ENCODE assay signal across 16 cellular contexts in genomic region chr2:130148396-130148914, GRCh38. TPM values are rescaled to one million over a fixed set of nuclear protein-coding genes. Genes with fewer than 3 reads are reported as not detected.
"Had no signal": no experiment of that assay in that cellular context is flagged by ENCODE, and none has a peak within 500 bp of the region (broad histone marks: within the 10 kb centered on the region; RNA-seq: fewer than 3 reads in every experiment).

No MANE protein-coding gene starts in this region.

RNA-seq across cellular contexts. Expression of gene CCDC74B, which starts 3.5 kb away (rescaled TPM):
- total RNA-seq: left lobe of liver had no signal

RNA-seq across cellular contexts. Expression of gene POTEF, which starts 19.4 kb away (rescaled TPM):
- total RNA-seq: esophagus muscularis mucosa; fibroblast of villous mesenchyme; gastrocnemius medialis; heart right ventricle; left lobe of liver; lower leg skin; mesenteric fat pad; mononuclear cell; naive thymus-derived CD4-positive, alpha-beta T cell; osteoblast; sigmoid colon; thoracic aorta; transverse colon; urinary bladder had no signal

RNA-seq across cellular contexts. Expression of gene TUBA3E, which starts 49.8 kb away (rescaled TPM):
- total RNA-seq: esophagus muscularis mucosa; fibroblast of villous mesenchyme; gastrocnemius medialis; left lobe of liver; lower leg skin; mammary epithelial cell; mesenteric fat pad; mononuclear cell; naive thymus-derived CD4-positive, alpha-beta T cell; osteoblast; sigmoid colon; stomach; thoracic aorta; urinary bladder had no signal
